In the genomic region with DNA sequence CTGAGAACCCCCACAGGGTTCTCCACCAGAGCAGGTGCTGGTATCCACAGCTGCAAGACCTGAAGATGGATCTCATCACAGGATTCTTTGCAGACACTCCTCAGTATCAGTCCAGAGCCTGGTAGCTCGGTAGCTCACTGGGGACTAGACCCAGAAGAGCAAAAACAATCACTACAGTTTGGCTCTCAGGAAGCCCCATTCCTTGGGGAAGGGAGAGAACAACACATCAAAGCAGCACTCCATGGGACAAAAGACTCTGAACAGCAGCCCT, we compare ENCODE assay signal across 26 cellular contexts. TPM values are rescaled to one million over a fixed set of nuclear protein-coding genes. Genes with fewer than 3 reads are reported as not detected.
DNase-seq lines count a peak whose midpoint lies in the region; ATAC-seq and TF ChIP-seq lines count a peak whose summit lies in the region.
"Had no signal": no experiment of that assay in that cellular context is flagged by ENCODE, and none has a peak within 500 bp of the region (broad histone marks: within the 10 kb centered on the region; RNA-seq: fewer than 3 reads in every experiment).

No MANE protein-coding gene starts in this region.

- no peak overlapping the region for H3K27ac ChIP-seq in GM23338 (ENCODE audit: low read depth)
- peak overlapping the region; percentile 89 for H3K27ac ChIP-seq in smooth muscle cell (ENCODE audit: low read depth)
- H3K27ac ChIP-seq: A549, SJCRH30 had no signal

- H3K27ac Mint-ChIP-seq in GM23338 (no peak overlapping the region), WTC11 (peak overlapping the region; percentile 17; the same call in 1 of the 2 replicates)
- H3K27ac Mint-ChIP-seq: CD4-positive, alpha-beta memory T cell; IgD-negative memory B cell; T-helper 17 cell had no signal

- H3K9ac ChIP-seq in smooth muscle cell (ENCODE audit: low read depth), result no peak overlapping the region

- DNase-seq in GM23338 (ENCODE audit: low spot score) (no peak), LHCN-M2 (ENCODE audit: low read depth) (peak; percentile 37), WTC11 (ENCODE audit: low spot score) (no peak), smooth muscle cell (lab: John Stamatoyannopoulos, UW; ENCODE audit: unreplicated experiment) (no peak), iPS-NIHi11 (ENCODE audit: low spot score) (no peak), NCI-H69 (lab: John Stamatoyannopoulos, UW) (no peak)
- no peak for DNase-seq in activated CD4-positive, alpha-beta T cell treated with anti-CD3 and anti-CD28 coated beads, Interleukin-2, amount 50 U/mL, for 1 hour
- DNase-seq: AML-193, C1 segment of cervical spinal cord, DMS79 treated with DMSO at 0.1 percent for 48 hours, Karpas-422, MV-4-11, NCI-H1105, NCI-H1436 treated with DMSO at 0.1 percent for 48 hours, NCI-H2029, NCI-H526 treated with DMSO at 0.1 percent for 48 hours, T-helper 17 cell had no signal

- H3K36me3 ChIP-seq in GM23338 (ENCODE audit: insufficient read depth) (no peaks in the 10 kb centered on the region), smooth muscle cell (ENCODE audit: low read depth) (no peaks in the 10 kb centered on the region)
- H3K36me3 ChIP-seq: SJCRH30 had no signal

- H4K20me1 ChIP-seq in GM23338 (replicated peaks; ENCODE audit: insufficient read depth) (no peaks in the 10 kb centered on the region), smooth muscle cell (ENCODE audit: low read depth) (no peaks in the 10 kb centered on the region)

- peaks cover 2% of the 10 kb centered on the region; the same call in 1 of the 2 replicates for H3K9me2 ChIP-seq in GM23338 (ENCODE audit: insufficient read depth)

- CTCF ChIA-PET in WTC11 (lab: Charles Lee), result no interaction called here

- 88% methylated on average over 1 of the region's 1 CpG for WGBS in smooth muscle cell (ENCODE audit: low lambda C conversion rate)

- H3F3A ChIP-seq in GM23338 (replicated peaks; ENCODE audit: low read depth) (no peaks in the 10 kb centered on the region), smooth muscle cell (ENCODE audit: low read depth) (no peaks in the 10 kb centered on the region)

- H3K9me3 Mint-ChIP-seq in GM23338, result no peaks in the 10 kb centered on the region; the same call in 2 of the 3 replicates
- peaks cover 20% of the 10 kb centered on the region for H3K9me3 Mint-ChIP-seq in WTC11

- ATAC-seq in GM23338 (no peak), WTC11 (no peak)
- ATAC-seq: A549, Right ventricle myocardium inferior, SK-N-SH treated with all-trans-retinoic acid at 6 μM for 48 hours, T-helper 17 cell had no signal

- H3K4me1 ChIP-seq in GM23338 (ENCODE audit: insufficient read depth) (peaks cover 6% of the 10 kb centered on the region; the same call in 1 of the 2 replicates), smooth muscle cell (ENCODE audit: low read depth) (no peaks in the 10 kb centered on the region)
- H3K4me1 ChIP-seq: A549 had no signal

- H3K4me1 Mint-ChIP-seq in GM23338 (peaks cover 8% of the 10 kb centered on the region; the same call in 2 of the 3 replicates), WTC11 (peaks cover 20% of the 10 kb centered on the region)
- H3K4me1 Mint-ChIP-seq: CD4-positive, alpha-beta memory T cell; IgD-negative memory B cell; T-helper 17 cell had no signal

- POLR2A ChIA-PET in WTC11 (lab: Charles Lee), result no interaction called here

- peaks cover 5% of the 10 kb centered on the region for H3K27me3 Mint-ChIP-seq in GM23338 (ENCODE audit: insufficient read depth, low read depth, poor library complexity)
- H3K27me3 Mint-ChIP-seq in WTC11 (ENCODE audit: low read depth), result no peaks in the 10 kb centered on the region
- H3K27me3 Mint-ChIP-seq: CD4-positive, alpha-beta memory T cell; IgD-negative memory B cell; T-helper 17 cell had no signal

- H2AFZ ChIP-seq in GM23338 (no peak overlapping the region), smooth muscle cell (ENCODE audit: low read depth) (no peak overlapping the region)

- H3K36me3 Mint-ChIP-seq in GM23338 (ENCODE audit: low read depth), result peaks cover 39% of the 10 kb centered on the region; the same call in 2 of the 3 replicates
- peaks cover 42% of the 10 kb centered on the region for H3K36me3 Mint-ChIP-seq in WTC11
- H3K36me3 Mint-ChIP-seq: CD4-positive, alpha-beta memory T cell had no signal

- H3K4me2 ChIP-seq in GM23338 (peak overlapping the region; percentile 24; the same call in 1 of the 2 replicates), smooth muscle cell (no peak overlapping the region)
- H3K4me2 ChIP-seq: A549 had no signal

- H3K79me2 ChIP-seq in GM23338 (replicated peaks; ENCODE audit: insufficient read depth) (peaks cover 6% of the 10 kb centered on the region), smooth muscle cell (ENCODE audit: low read depth) (no peaks in the 10 kb centered on the region)

- no peaks in the 10 kb centered on the region for H3K27me3 ChIP-seq in GM23338 (ENCODE audit: insufficient read depth)
- no peaks in the 10 kb centered on the region for H3K27me3 ChIP-seq in smooth muscle cell (ENCODE audit: low read depth)
- H3K27me3 ChIP-seq: SJCRH30 had no signal

- no peak overlapping the region for H3K4me3 ChIP-seq in GM23338
- H3K4me3 ChIP-seq in smooth muscle cell, result no peak overlapping the region
- H3K4me3 ChIP-seq: A549, SJCRH30 had no signal

- no peaks in the 10 kb centered on the region for H3K9me3 ChIP-seq in smooth muscle cell (replicated peaks; ENCODE audit: low read depth)
- H3K9me3 ChIP-seq: A549, SJCRH30 had no signal

- peak overlapping the region; percentile 5; the same call in 2 of the 3 replicates for H3K4me3 Mint-ChIP-seq in GM23338
- no peak overlapping the region for H3K4me3 Mint-ChIP-seq in WTC11
- H3K4me3 Mint-ChIP-seq: CD4-positive, alpha-beta memory T cell; H9; IgD-negative memory B cell; T-helper 17 cell had no signal

- TF ChIP-seq CTCF in GM23338 (conservative IDR thresholded peaks at IDR 0.05; ENCODE audit: low read depth in 2 of 2) (no peak), WTC11 (IDR thresholded peaks at IDR 0.05) (no peak), smooth muscle cell (IDR thresholded peaks at IDR 0.05; ENCODE audit: borderline replicate concordance, insufficient read depth, poor library complexity, severe bottlenecking) (no peak)

TF ChIP-seq in GM23338, 12 proteins besides CTCF, POLR2A, EP300 and RAD21:
- no peak for TF ChIP-seq STAT1 (IDR thresholded peaks at IDR 0.05; ENCODE audit: unreplicated experiment)

TF ChIP-seq in WTC11, 78 proteins besides CTCF, POLR2A, EP300 and RAD21:
- TF ChIP-seq MAX (CRISPR knock-in tag; IDR thresholded peaks at IDR 0.05) (no peak), JAZF1 (CRISPR knock-in tag; IDR thresholded peaks at IDR 0.05) (no peak), PREB (CRISPR knock-in tag; IDR thresholded peaks at IDR 0.05; ENCODE audit: borderline replicate concordance) (no peak), MXD4 (CRISPR knock-in tag; IDR thresholded peaks at IDR 0.05; ENCODE audit: borderline replicate concordance) (no peak), CREB1 (CRISPR knock-in tag; IDR thresholded peaks at IDR 0.05) (no peak), ATF3 (CRISPR knock-in tag; conservative IDR thresholded peaks at IDR 0.05) (no peak), MYBL2 (CRISPR knock-in tag; IDR thresholded peaks at IDR 0.05) (no peak)
- TF ChIP-seq, protein P1, sequence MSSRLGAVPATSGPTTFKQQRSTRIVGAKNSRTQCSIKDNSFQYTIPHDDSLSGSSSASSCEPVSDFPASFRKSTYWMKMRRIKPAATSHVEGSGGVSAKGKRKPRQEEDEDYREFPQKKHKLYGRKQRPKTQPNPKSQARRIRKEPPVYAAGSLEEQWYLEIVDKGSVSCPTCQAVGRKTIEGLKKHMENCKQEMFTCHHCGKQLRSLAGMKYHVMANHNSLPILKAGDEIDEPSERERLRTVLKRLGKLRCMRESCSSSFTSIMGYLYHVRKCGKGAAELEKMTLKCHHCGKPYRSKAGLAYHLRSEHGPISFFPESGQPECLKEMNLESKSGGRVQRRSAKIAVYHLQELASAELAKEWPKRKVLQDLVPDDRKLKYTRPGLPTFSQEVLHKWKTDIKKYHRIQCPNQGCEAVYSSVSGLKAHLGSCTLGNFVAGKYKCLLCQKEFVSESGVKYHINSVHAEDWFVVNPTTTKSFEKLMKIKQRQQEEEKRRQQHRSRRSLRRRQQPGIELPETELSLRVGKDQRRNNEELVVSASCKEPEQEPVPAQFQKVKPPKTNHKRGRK (CRISPR knock-in tag; IDR thresholded peaks at IDR 0.05; ENCODE audit: borderline replicate concordance), result no peak

RNA-seq across cellular contexts. Expression of gene STRIT1, which starts 22.2 kb away (rescaled TPM):
- 1.6 TPM in 1 of 2 replicates, not detected in the other for total RNA-seq in GM23338 (2014; rRNA removed; shearing (Covaris generic))
- 1.5 and 1.6 TPM in 2 replicates for polyA plus RNA-seq in GM23338 (2016; fragmentation: Nextera tagmentation; extraction: Ambion mirVana)
- total RNA-seq in LHCN-M2 (2014; rRNA removed), result not detected in 2 replicates
- polyA plus RNA-seq in LHCN-M2 (2012), result not detected
- total RNA-seq in WTC11 (2021), result 0.33 TPM in 1 of 3 replicates, not detected in the others
- total RNA-seq in smooth muscle cell, result not detected in 2 replicates
- polyA plus RNA-seq in smooth muscle cell, result not detected in 2 replicates
- total RNA-seq: CD4-positive, alpha-beta memory T cell; H9; M059J; NCI-H460; SJCRH30; T-helper 17 cell had no signal
- polyA plus RNA-seq: A549; CD4-positive, alpha-beta memory T cell; IgD-negative memory B cell had no signal
